15 cellular contexts compared by ENCODE assay signal in the genomic region with DNA sequence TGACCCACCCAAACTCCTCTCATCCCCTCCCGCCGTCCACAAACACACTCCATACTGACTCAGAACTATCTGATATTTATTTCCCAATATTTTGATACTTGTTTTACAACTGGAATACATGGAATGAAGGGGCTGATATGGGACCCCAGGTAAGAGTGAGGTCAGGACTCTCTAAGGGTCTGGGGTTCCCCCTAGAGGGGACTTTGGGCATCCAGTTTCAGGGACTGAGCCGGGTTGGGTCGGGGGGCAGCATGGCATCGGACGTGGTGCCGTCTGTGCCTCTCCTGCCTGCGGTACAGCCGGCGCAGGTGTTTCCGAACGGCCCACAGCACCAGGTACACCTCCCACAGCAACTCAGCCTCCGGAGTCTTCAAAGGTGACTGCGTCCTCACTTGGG. TPM values are rescaled to one million over a fixed set of nuclear protein-coding genes. Genes with fewer than 3 reads are reported as not detected.
"Had no signal": no experiment of that assay in that cellular context is flagged by ENCODE, and none has a peak within 500 bp of the region (broad histone marks: within the 10 kb centered on the region; RNA-seq: fewer than 3 reads in every experiment).

No MANE protein-coding gene starts in this region.

- ATAC-seq: stimulated activated naive CD8-positive, alpha-beta T cell treated with anti-CD3 and anti-CD28 coated beads, Interleukin-15, amount 100 ng/mL, for 72 hours had no signal

- DNase-seq: activated CD4-positive, alpha-beta memory T cell treated with anti-CD3 and anti-CD28 coated beads, Interleukin-2, amount 10 ng/mL, durations not matched to agents 7 days and 5 days; activated naive CD8-positive, alpha-beta T cell treated with anti-CD3 and anti-CD28 coated beads, Interleukin-2, amount 10 ng/mL, durations not matched to agents 7 days and 5 days; anterior cingulate cortex; dorsolateral prefrontal cortex; foreskin keratinocyte; ovary; stimulated activated CD4-positive, alpha-beta T cell treated with anti-CD3 and anti-CD28 coated beads, Interleukin-15, amount 100 ng/mL, for 24 hours; stimulated activated CD4-positive, alpha-beta T cell treated with anti-CD3 and anti-CD28 coated beads, Interleukin-4, amount 100 ng/mL, for 24 hours; stimulated activated naive CD8-positive, alpha-beta T cell treated with anti-CD3 and anti-CD28 coated beads, Interleukin-15, amount 100 ng/mL, for 72 hours; testis; uterus had no signal

- H3K9me3 ChIP-seq: breast epithelium, ovary, testis, uterus had no signal

- H3K4me3 ChIP-seq: breast epithelium, dorsolateral prefrontal cortex, ovary, testis, uterus had no signal

- H3K27me3 ChIP-seq: breast epithelium, dorsolateral prefrontal cortex, foreskin keratinocyte, ovary, testis, uterus had no signal

- H3K4me1 ChIP-seq: breast epithelium, foreskin keratinocyte, testis, uterus had no signal

- H3K9me3 Mint-ChIP-seq: activated CD4-positive, alpha-beta memory T cell treated with anti-CD3 and anti-CD28 coated beads, Interleukin-2, amount 10 ng/mL, durations not matched to agents 7 days and 5 days; activated naive CD8-positive, alpha-beta T cell treated with anti-CD3 and anti-CD28 coated beads, Interleukin-2, amount 10 ng/mL, durations not matched to agents 7 days and 5 days; stimulated activated naive CD8-positive, alpha-beta T cell treated with anti-CD3 and anti-CD28 coated beads, Interleukin-15, amount 100 ng/mL, for 72 hours; T-helper 2 cell treated with Interferon-gamma antibody and Interleukin-4, amounts not matched to agents 5 μg/mL and 100 μg/mL, for 36 hours had no signal

- H3K27ac ChIP-seq: breast epithelium, foreskin keratinocyte, ovary, testis, uterus had no signal

- H3K27ac Mint-ChIP-seq: activated CD4-positive, alpha-beta memory T cell treated with anti-CD3 and anti-CD28 coated beads, Interleukin-2, amount 10 ng/mL, durations not matched to agents 7 days and 5 days; activated naive CD8-positive, alpha-beta T cell treated with anti-CD3 and anti-CD28 coated beads, Interleukin-2, amount 10 ng/mL, durations not matched to agents 7 days and 5 days had no signal

- H3K4me3 Mint-ChIP-seq: activated CD4-positive, alpha-beta memory T cell treated with anti-CD3 and anti-CD28 coated beads, Interleukin-2, amount 10 ng/mL, durations not matched to agents 7 days and 5 days; activated naive CD8-positive, alpha-beta T cell treated with anti-CD3 and anti-CD28 coated beads, Interleukin-2, amount 10 ng/mL, durations not matched to agents 7 days and 5 days; stimulated activated naive CD8-positive, alpha-beta T cell treated with anti-CD3 and anti-CD28 coated beads, Interleukin-15, amount 100 ng/mL, for 72 hours; T-helper 2 cell treated with Interferon-gamma antibody and Interleukin-4, amounts not matched to agents 5 μg/mL and 100 μg/mL, for 36 hours had no signal

- H3K27me3 Mint-ChIP-seq: activated CD4-positive, alpha-beta memory T cell treated with anti-CD3 and anti-CD28 coated beads, Interleukin-2, amount 10 ng/mL, durations not matched to agents 7 days and 5 days; activated naive CD8-positive, alpha-beta T cell treated with anti-CD3 and anti-CD28 coated beads, Interleukin-2, amount 10 ng/mL, durations not matched to agents 7 days and 5 days; stimulated activated naive CD8-positive, alpha-beta T cell treated with anti-CD3 and anti-CD28 coated beads, Interleukin-15, amount 100 ng/mL, for 72 hours had no signal

- H3K36me3 ChIP-seq: breast epithelium, ovary, uterus had no signal

RNA-seq across cellular contexts. Expression of a gene that starts 7.5 kb away (rescaled TPM):
- total RNA-seq: breast epithelium, skeletal muscle tissue had no signal
- polyA plus RNA-seq: neural cell had no signal
